17 cellular contexts compared by ENCODE assay signal in the genomic region with DNA sequence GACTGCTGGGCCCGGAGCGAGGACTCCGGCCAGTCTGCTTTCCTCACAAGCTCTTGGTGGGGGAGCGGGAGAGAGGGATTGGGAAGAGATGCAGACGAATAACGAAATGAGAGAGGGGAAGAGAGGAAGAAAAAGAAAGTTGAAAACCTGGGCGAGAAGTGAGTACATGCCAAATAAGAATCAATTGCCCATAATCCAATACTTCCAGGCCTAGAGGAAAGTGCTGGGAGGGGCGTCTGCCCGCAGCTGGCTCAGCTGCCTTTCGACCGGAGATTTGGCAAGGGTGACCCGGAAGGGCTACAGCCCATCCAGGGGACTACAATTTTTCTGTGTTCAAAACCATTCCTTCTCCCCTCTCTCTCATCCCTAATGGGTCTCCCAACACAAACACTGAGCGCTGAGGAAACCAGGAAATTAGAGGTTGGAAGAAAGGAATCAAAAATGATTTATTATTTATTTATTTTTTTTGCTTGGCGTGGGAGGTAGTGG. TPM values are rescaled to one million over a fixed set of nuclear protein-coding genes. Genes with fewer than 3 reads are reported as not detected.
A peak's percentile ranks its signal among the peaks of the same experiment; 100 is the strongest.
DNase-seq lines count a peak whose midpoint lies in the region; ATAC-seq lines count a peak whose summit lies in the region.
"Had no signal": no experiment of that assay in that cellular context is flagged by ENCODE, and none has a peak within 500 bp of the region (broad histone marks: within the 10 kb centered on the region; RNA-seq: fewer than 3 reads in every experiment).

No MANE protein-coding gene starts in this region.

- no peaks in the 10 kb centered on the region for H3K36me3 ChIP-seq in H7 (replicated peaks; ENCODE audit: control insufficient read depth, insufficient read depth, low read length)
- H3K36me3 ChIP-seq: HAP-1 had no signal

- ATAC-seq in HG02642 (IDR thresholded peaks at IDR 0.05; ENCODE audit: poor library complexity, unreplicated experiment) (no peak), HG03135 (IDR thresholded peaks at IDR 0.05; ENCODE audit: unreplicated experiment) (no peak), HG02885 (IDR thresholded peaks at IDR 0.05; ENCODE audit: poor library complexity, unreplicated experiment) (no peak)
- ATAC-seq: left lobe of liver; stimulated activated effector memory CD8-positive, alpha-beta T cell treated with anti-CD3 and anti-CD28 coated beads, Interleukin-12 subunit alpha, Interleukin-12 subunit beta, amount 100 ng/mL, for 72 hours; T-cell had no signal

- DNase-seq in DMS153 treated with DMSO at 0.1 percent for 48 hours (lab: John Stamatoyannopoulos, UW; ENCODE audit: unreplicated experiment): peak; percentile 59
- DNase-seq in H7: peak; percentile 78
- DNase-seq in NCI-H524 (lab: John Stamatoyannopoulos, UW): peak; percentile 81 to 83
- peak; percentile 55 for DNase-seq in iPS-NIHi11 (ENCODE audit: low spot score)
- no peak for DNase-seq in RPMI8226
- DNase-seq: activated CD4-positive, alpha-beta T cell treated with anti-CD3 and anti-CD28 coated beads for 4 hours; DMS 273 treated with DMSO at 0.1 percent for 48 hours; Kasumi-1; midbrain; NCI-H1048; T-cell had no signal

- no peak overlapping the region for H3K4me3 ChIP-seq in H7 (ENCODE audit: insufficient read depth, low read depth, low read length)
- H3K4me3 ChIP-seq: HAP-1 had no signal

- peaks cover 99% of the 10 kb centered on the region for H3K27me3 ChIP-seq in H7 (ENCODE audit: control insufficient read depth, insufficient read depth, low read length)

RNA-seq across cellular contexts. Expression of a gene that starts 4.9 kb away (rescaled TPM):
- total RNA-seq in H7 (2014; rRNA removed; shearing (Covaris generic)): 0.78 and 1.7 TPM in 2 replicates
